In the genomic region with DNA sequence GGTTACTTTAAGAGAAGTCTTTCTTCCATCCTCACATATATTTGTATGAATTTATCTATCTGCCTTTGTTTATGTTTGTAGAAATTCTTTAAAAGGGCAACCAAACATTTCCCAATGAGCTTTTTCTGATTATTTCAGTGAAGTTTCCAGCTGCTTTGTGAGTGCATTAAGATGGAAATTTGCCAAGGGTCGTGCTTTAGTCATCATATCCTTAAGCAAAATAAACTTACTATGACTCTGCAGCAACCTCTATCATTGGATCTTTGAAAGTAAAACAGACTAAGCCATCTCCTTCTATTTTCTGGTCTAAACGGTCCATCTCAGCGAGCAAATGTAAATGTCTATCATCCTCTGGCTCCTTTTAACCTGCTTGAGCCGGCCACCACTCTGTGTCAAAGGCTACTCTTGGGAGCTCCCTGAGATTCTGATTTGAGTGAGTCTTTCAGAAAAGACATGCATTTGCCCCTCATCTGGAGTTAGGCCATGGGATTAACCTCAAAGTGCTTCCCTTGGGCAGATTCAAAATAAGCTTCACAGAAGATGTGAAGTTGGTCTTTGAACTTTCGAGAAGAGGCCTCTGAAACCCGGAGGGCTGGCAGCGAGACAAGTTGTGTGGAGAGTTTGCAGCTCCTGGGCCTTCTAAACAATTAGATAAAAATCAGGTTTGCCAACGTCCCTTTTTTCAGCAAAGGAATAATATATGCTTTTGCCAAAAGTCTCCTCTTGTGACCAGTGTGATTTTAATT, we compare ENCODE assay signal across 17 cellular contexts.
DNase-seq lines count a peak whose midpoint lies in the region; ATAC-seq, FAIRE-seq and TF ChIP-seq lines count a peak whose summit lies in the region.
"Had no signal": no experiment of that assay in that cellular context is flagged by ENCODE, and none has a peak within 500 bp of the region (broad histone marks: within the 10 kb centered on the region; RNA-seq: fewer than 3 reads in every experiment).

No MANE protein-coding gene starts in this region.

- no peak for FAIRE-seq in H54 (lab: Jason Lieb, UNC)
- no peak for FAIRE-seq in D721Med (lab: Jason Lieb, UNC)
- FAIRE-seq: endothelial cell of umbilical vein, GM19239, HepG2 had no signal

- peak; percentile 7 for DNase-seq in H54 (ENCODE audit: insufficient read length, low spot score)
- no peak for DNase-seq in SK-N-SH
- DNase-seq in fibroblast of the aortic adventitia (ENCODE audit: low read depth), result peak; percentile 1
- DNase-seq in skeletal muscle cell (ENCODE audit: low read depth), result peak; percentile 71
- no peak for DNase-seq in DMS153 treated with DMSO at 0.1 percent for 48 hours (lab: John Stamatoyannopoulos, UW; ENCODE audit: unreplicated experiment)
- no peak for DNase-seq in D721Med (ENCODE audit: insufficient read length, low spot score)
- DNase-seq: activated T-cell treated with anti-CD3 and anti-CD28 coated beads, Interleukin-2, amount 50 U/mL, for 4 hours; aorta; HCEC 1CT; NCI-H1436 had no signal

- no peak for TF ChIP-seq RAD21 in SK-N-SH (IDR thresholded peaks at IDR 0.05; ENCODE audit: low read length)

- H3K9ac ChIP-seq in SK-N-SH, result peak overlapping the region; percentile 37; the same call in 1 of the 2 replicates

- TF ChIP-seq CTCF in SK-N-SH (IDR thresholded peaks at IDR 0.05) (no peak), fibroblast of the aortic adventitia (IDR thresholded peaks at IDR 0.05; ENCODE audit: insufficient read depth, low read length) (no peak), D721Med (IDR thresholded peaks at IDR 0.05; ENCODE audit: insufficient read depth, missing control alignments) (no peak)

- H3K9me2 ChIP-seq in SK-N-SH, result peaks cover under 1% of the 10 kb centered on the region; the same call in 1 of the 2 replicates

- H3K27me3 ChIP-seq in SK-N-SH (ENCODE audit: insufficient read depth), result no peaks in the 10 kb centered on the region
- H3K27me3 ChIP-seq: SJSA1 had no signal

- no peaks in the 10 kb centered on the region for H3K36me3 ChIP-seq in SK-N-SH (replicated peaks in 1 of 2; ENCODE audit: control insufficient read depth in 1 of 2, insufficient read depth in 2 of 2, low read length in 1 of 2)
- H3K36me3 ChIP-seq: SJSA1 had no signal

- CTCF ChIA-PET in SK-N-SH (lab: Yijun Ruan, JAX), result interaction anchor here (0.6 to 0.9 kb wide), 3 partner anchors 11 to 1585 kb away, joined by 3 read pairs; no protein-coding TSS in a partner anchor

- H3K4me1 ChIP-seq in SK-N-SH (ENCODE audit: control insufficient read depth in 1 of 2, insufficient read depth in 2 of 2, low read depth in 1 of 2, low read length in 1 of 2), result peaks cover 14 to 16% of the 10 kb centered on the region in 2 experiments; a peak in 3 of 4 replicates

- peak overlapping the region; percentile 79 for H2AFZ ChIP-seq in SK-N-SH (ENCODE audit: low read depth)

- 12% methylated on average over 8 of the region's 8 CpGs for WGBS in SK-N-SH (ENCODE audit: low lambda C conversion rate)

- POLR2A ChIA-PET in SK-N-SH (lab: Yijun Ruan, JAX), result no interaction called here

- H3K4me3 ChIP-seq in SK-N-SH (ENCODE audit: low read depth in 2 of 2, low read length in 1 of 2), result no peak overlapping the region
- no peak overlapping the region for H3K4me3 ChIP-seq in fibroblast of the aortic adventitia (ENCODE audit: low read depth, low read length)
- H3K4me3 ChIP-seq in skeletal muscle cell (ENCODE audit: low read depth, low read length), result no peak overlapping the region
- H3K4me3 ChIP-seq: SJSA1 had no signal

- H3F3A ChIP-seq in SK-N-SH (replicated peaks; ENCODE audit: insufficient read depth), result peaks cover 12% of the 10 kb centered on the region

- no peak for TF ChIP-seq POLR2A in H54 (IDR thresholded peaks at IDR 0.05; ENCODE audit: low read depth, low read length)

- no peaks in the 10 kb centered on the region for H3K79me2 ChIP-seq in SK-N-SH (ENCODE audit: insufficient read depth)

- H3K4me2 ChIP-seq in SK-N-SH, result peak overlapping the region; percentile 70

- no peak for ATAC-seq in HG03039 (IDR thresholded peaks at IDR 0.05; ENCODE audit: unreplicated experiment)
- ATAC-seq in HG02610 (IDR thresholded peaks at IDR 0.05; ENCODE audit: unreplicated experiment), result no peak
- ATAC-seq: activated CD4-positive, CD25-positive, alpha-beta regulatory T cell treated with anti-CD3 and anti-CD28 coated beads, Interleukin-2, amount 50 U/mL, for 24 hours; activated T-cell treated with anti-CD3 and anti-CD28 coated beads, Interleukin-2, amount 50 U/mL, for 4 hours; HepG2 had no signal

- no peak for TF ChIP-seq EP300 in SK-N-SH (IDR thresholded peaks at IDR 0.05; ENCODE audit: borderline replicate concordance in 1 of 2, low read depth in 1 of 2, low read length in 1 of 2)

- peak overlapping the region; percentile 40 to 80 for H3K27ac ChIP-seq in SK-N-SH (ENCODE audit: low read depth in 2 of 2, low read length in 1 of 2)
- H3K27ac ChIP-seq: SJSA1 had no signal

- H3K9me3 ChIP-seq in SK-N-SH, result no peaks in the 10 kb centered on the region
- H3K9me3 ChIP-seq: SJSA1 had no signal

- H4K20me1 ChIP-seq in SK-N-SH (ENCODE audit: insufficient read depth), result no peaks in the 10 kb centered on the region

TF ChIP-seq in SK-N-SH, 30 proteins besides CTCF, POLR2A, EP300 and RAD21:
- TF ChIP-seq MXI1 (IDR thresholded peaks at IDR 0.05; ENCODE audit: low read depth, low read length) (no peak), NFIC (IDR thresholded peaks at IDR 0.05; ENCODE audit: borderline replicate concordance) (0 out of 2 replicates have a peak, but pooled peaks have one; percentile 11)
TF ChIP-seq in SK-N-SH: peak in this region for 1.

Comparison
In these comparisons a context has a peak if more than half of its experiments do, and no peak if none do; other contexts are left out.
1. DNase-seq: peak in H54 (single experiment), fibroblast of the aortic adventitia (single experiment) and skeletal muscle cell (single experiment); none in SK-N-SH (single experiment), DMS153 treated with DMSO at 0.1 percent for 48 hours (single experiment) and D721Med (single experiment).